ENCODE assay signal across 9 cellular contexts in the genomic region with DNA sequence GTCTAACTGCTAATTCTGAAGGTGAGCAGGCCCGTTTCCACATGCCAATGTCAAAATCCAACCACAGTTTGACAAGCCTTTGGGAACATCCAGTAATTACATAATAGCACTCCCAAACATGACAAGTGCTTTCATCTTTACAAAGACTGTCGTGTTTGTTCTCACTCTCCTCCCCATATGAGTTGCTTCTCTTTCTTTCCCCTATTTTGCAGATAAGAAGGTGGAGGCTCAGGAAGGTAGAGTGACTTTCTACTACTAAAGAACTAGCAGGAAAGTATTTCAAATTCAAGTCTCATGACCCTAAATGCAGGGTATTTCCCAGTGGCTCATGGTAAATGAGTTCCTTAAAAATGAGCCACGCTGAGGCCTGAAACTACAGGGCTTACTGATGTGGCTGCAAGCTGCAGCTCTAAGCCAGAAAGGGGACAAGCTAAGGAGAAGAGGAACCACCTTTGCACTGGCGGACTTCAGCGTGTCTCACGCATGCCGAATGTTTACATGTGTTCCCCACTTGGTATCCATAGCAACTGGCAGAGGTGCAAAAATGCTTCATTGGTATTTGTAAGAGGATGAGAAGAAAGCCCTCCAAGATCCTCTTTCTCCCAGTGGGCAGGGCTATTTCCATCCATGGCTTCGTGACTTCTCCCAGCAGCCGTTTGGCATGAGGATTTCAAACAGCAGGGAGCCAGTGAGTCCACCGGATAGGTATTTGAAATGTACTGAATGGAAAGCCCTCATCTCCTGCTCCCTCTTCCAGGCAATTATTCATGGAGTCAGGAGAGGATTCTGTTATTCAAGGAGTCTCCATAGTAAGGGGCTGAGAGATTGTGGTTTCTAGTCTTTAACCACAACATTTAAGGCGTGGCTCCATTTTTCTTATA. TPM values are rescaled to one million over a fixed set of nuclear protein-coding genes. Genes with fewer than 3 reads are reported as not detected.
DNase-seq lines count a peak whose midpoint lies in the region; ATAC-seq lines count a peak whose summit lies in the region.
"Had no signal": no experiment of that assay in that cellular context is flagged by ENCODE, and none has a peak within 500 bp of the region (broad histone marks: within the 10 kb centered on the region; RNA-seq: fewer than 3 reads in every experiment).

No MANE protein-coding gene starts in this region.

- peaks cover 14% of the 10 kb centered on the region for H3K4me1 ChIP-seq in right cardiac atrium (ENCODE audit: control insufficient read depth, insufficient read depth, low read length)

- H3K9me3 ChIP-seq in right cardiac atrium (ENCODE audit: control insufficient read depth, low read length) = no peaks in the 10 kb centered on the region

- H3K4me1 Mint-ChIP-seq in activated naive CD8-positive, alpha-beta T cell treated with anti-CD3 and anti-CD28 coated beads for 36 hours = peaks cover 90% of the 10 kb centered on the region

- H3K36me3 Mint-ChIP-seq in activated naive CD8-positive, alpha-beta T cell treated with anti-CD3 and anti-CD28 coated beads for 36 hours = peaks cover 17% of the 10 kb centered on the region

- no peaks in the 10 kb centered on the region for H3K27me3 ChIP-seq in right cardiac atrium (ENCODE audit: control insufficient read depth, insufficient read depth)

- H3K4me3 ChIP-seq in right cardiac atrium (ENCODE audit: low read length) = no peak overlapping the region

- intact Hi-C loops in right cardiac atrium (cut with DNase I) = no loop called here

- DNase-seq in DMS 273 (lab: John Stamatoyannopoulos, UW; ENCODE audit: unreplicated experiment) (peak; percentile 23), DMS 273 treated with DMSO at 0.1 percent for 48 hours (lab: John Stamatoyannopoulos, UW) (no peak), SIG-M5 (lab: John Stamatoyannopoulos, UW) (peak; percentile 74), right cardiac atrium (peak; percentile 50 to 67 (median 66)), NCI-H2029 (lab: John Stamatoyannopoulos, UW) (no peak)
- peak; percentile 79 for DNase-seq in activated naive CD8-positive, alpha-beta T cell treated with anti-CD3 and anti-CD28 coated beads for 36 hours
- DNase-seq in stimulated activated CD4-positive, alpha-beta T cell treated with anti-CD3 and anti-CD28 coated beads, Interleukin-12 subunit alpha, Interleukin-12 subunit beta, amount 100 ng/mL, for 24 hours (ENCODE audit: low read depth in 2 of 2) = peak; percentile 31 to 46

- peaks cover 14% of the 10 kb centered on the region for H3K9me3 Mint-ChIP-seq in activated naive CD8-positive, alpha-beta T cell treated with anti-CD3 and anti-CD28 coated beads for 36 hours

- H3K27ac ChIP-seq in right cardiac atrium (ENCODE audit: low read length) = no peak overlapping the region
- H3K27ac ChIP-seq: 22Rv1 had no signal

- ATAC-seq in HG03064 (IDR thresholded peaks at IDR 0.05; ENCODE audit: low read depth, unreplicated experiment) = peak; percentile 54
- ATAC-seq in right cardiac atrium = peak; percentile 32 to 57

- 40% methylated on average over 11 of the region's 11 CpGs for WGBS in right cardiac atrium

- peak overlapping the region; percentile 94 for H3K27ac Mint-ChIP-seq in activated naive CD8-positive, alpha-beta T cell treated with anti-CD3 and anti-CD28 coated beads for 36 hours

- peak overlapping the region; percentile 71 for H3K4me3 Mint-ChIP-seq in activated naive CD8-positive, alpha-beta T cell treated with anti-CD3 and anti-CD28 coated beads for 36 hours

- H3K27me3 Mint-ChIP-seq in activated naive CD8-positive, alpha-beta T cell treated with anti-CD3 and anti-CD28 coated beads for 36 hours = no peaks in the 10 kb centered on the region

RNA-seq across cellular contexts. Expression of gene CD44, which starts 55.5 kb away (rescaled TPM):
- total RNA-seq in activated naive CD8-positive, alpha-beta T cell treated with anti-CD3 and anti-CD28 coated beads for 36 hours = 100 to 1,000 TPM; 380 to 428 TPM
- 10 to 100 TPM; 20.9 to 50.7 (median 40.9) TPM for total RNA-seq in right cardiac atrium
- 7.5 TPM for polyA plus RNA-seq in right cardiac atrium

Comparison
In these comparisons a context has a peak if more than half of its experiments do, and no peak if none do; other contexts are left out.
1. DNase-seq: peak in DMS 273 (single experiment), SIG-M5 (single experiment), activated naive CD8-positive, alpha-beta T cell treated with anti-CD3 and anti-CD28 coated beads for 36 hours (single experiment), right cardiac atrium (3 of 3) and stimulated activated CD4-positive, alpha-beta T cell treated with anti-CD3 and anti-CD28 coated beads, Interleukin-12 subunit alpha, Interleukin-12 subunit beta, amount 100 ng/mL, for 24 hours (2 of 2); none in DMS 273 treated with DMSO at 0.1 percent for 48 hours (single experiment) and NCI-H2029 (single experiment).
2. RNA of gene CD44, which starts 55.5 kb away (total RNA-seq): 380 to 428 TPM in activated naive CD8-positive, alpha-beta T cell treated with anti-CD3 and anti-CD28 coated beads for 36 hours; 20.9 to 50.7 TPM in right cardiac atrium; every median in the first group is over 4 times any median in the second.